ENCODE assay signal across 1 cellular context in genomic region chr16:84751947-84752346, GRCh38.
A peak's percentile ranks its signal among the peaks of the same experiment; 100 is the strongest.
TF ChIP-seq lines count a peak whose summit lies in the region.

No MANE protein-coding gene starts in this region.

TF ChIP-seq in GM12878, 131 proteins besides CTCF, POLR2A, EP300 and RAD21 (continued from another document and continues in another):
- TF ChIP-seq E2F8 (IDR thresholded peaks at IDR 0.05; ENCODE audit: low read depth, partially characterized antibody): no peak
- no peak for TF ChIP-seq SIX5 (IDR thresholded peaks at IDR 0.05; ENCODE audit: low read depth, low read length, severe bottlenecking)
- TF ChIP-seq PBX3 (IDR thresholded peaks at IDR 0.05; ENCODE audit: insufficient replicate concordance, low read depth, low read length): peak; percentile 35
- TF ChIP-seq STAT1 (conservative IDR thresholded peaks at IDR 0.05): no peak
- TF ChIP-seq IKZF2 (IDR thresholded peaks at IDR 0.05): peak in 1 of 2 experiments; percentile 31; a peak in 1 of 4 replicates
- 0 out of 2 replicates have a peak, but pooled peaks have one; percentile 25 for TF ChIP-seq TCF7 (IDR thresholded peaks at IDR 0.05; ENCODE audit: borderline replicate concordance)
- no peak for TF ChIP-seq ESRRA (IDR thresholded peaks at IDR 0.05; ENCODE audit: low read length)
- TF ChIP-seq FOXM1 (IDR thresholded peaks at IDR 0.05; ENCODE audit: low read depth, low read length): 0 out of 2 replicates have a peak, but pooled peaks have one; percentile 32
- no peak for TF ChIP-seq PML (IDR thresholded peaks at IDR 0.05; ENCODE audit: low read length)
- no peak for TF ChIP-seq ZNF384 (IDR thresholded peaks at IDR 0.05; ENCODE audit: borderline replicate concordance, low read depth, low read length)
- TF ChIP-seq SPI1 (IDR thresholded peaks at IDR 0.05; ENCODE audit: borderline replicate concordance, insufficient read depth, low read depth, low read length): no peak
- TF ChIP-seq CEBPZ (IDR thresholded peaks at IDR 0.05; ENCODE audit: low read depth, low read length): no peak
- TF ChIP-seq E4F1 (IDR thresholded peaks at IDR 0.05; ENCODE audit: borderline replicate concordance, partially characterized antibody): no peak
- no peak for TF ChIP-seq SP1 (IDR thresholded peaks at IDR 0.05; ENCODE audit: low read depth, low read length)
- TF ChIP-seq POLR2AphosphoS2 (IDR thresholded peaks at IDR 0.05; ENCODE audit: low read depth, low read length): no peak
- no peak for TF ChIP-seq KLF5 (IDR thresholded peaks at IDR 0.05; ENCODE audit: partially characterized antibody)
- TF ChIP-seq SREBF2 (IDR thresholded peaks at IDR 0.05; ENCODE audit: low read length): no peak
- TF ChIP-seq FOS (IDR thresholded peaks at IDR 0.05; ENCODE audit: borderline replicate concordance, extremely low read depth, insufficient read length): no peak
- no peak for TF ChIP-seq ZSCAN29 (IDR thresholded peaks at IDR 0.05)
- peak; percentile 64 for TF ChIP-seq NFIC (IDR thresholded peaks at IDR 0.05; ENCODE audit: low read depth, low read length)
- TF ChIP-seq TARDBP (IDR thresholded peaks at IDR 0.05; ENCODE audit: borderline replicate concordance): no peak
- no peak for TF ChIP-seq MLLT1 (IDR thresholded peaks at IDR 0.05)
- peak; percentile 51 for TF ChIP-seq PKNOX1 (IDR thresholded peaks at IDR 0.05)
- peak; percentile 16; the same call in 1 of the 2 replicates for TF ChIP-seq GABPA (IDR thresholded peaks at IDR 0.05; ENCODE audit: low read depth)
- TF ChIP-seq HDAC2 (IDR thresholded peaks at IDR 0.05): no peak
- TF ChIP-seq SUPT20H (IDR thresholded peaks at IDR 0.05; ENCODE audit: borderline replicate concordance, control insufficient read depth, low read depth, low read length): no peak
- peak; percentile 79; the same call in 1 of the 2 replicates for TF ChIP-seq IRF4 (IDR thresholded peaks at IDR 0.05; ENCODE audit: low read depth, low read length)
- TF ChIP-seq RFX5 (IDR thresholded peaks at IDR 0.05; ENCODE audit: low read depth, low read length): no peak
- TF ChIP-seq USF1 (IDR thresholded peaks at IDR 0.05; ENCODE audit: borderline replicate concordance, extremely low read length, insufficient read depth, low read depth, low read length): no peak
- no peak for TF ChIP-seq FOXK2 (IDR thresholded peaks at IDR 0.05)
- no peak for TF ChIP-seq MTA3 (IDR thresholded peaks at IDR 0.05; ENCODE audit: borderline replicate concordance, low read length)
- TF ChIP-seq HCFC1 (IDR thresholded peaks at IDR 0.05; ENCODE audit: low read length): no peak
- TF ChIP-seq HDAC6 (IDR thresholded peaks at IDR 0.05; ENCODE audit: unreplicated experiment): no peak
- TF ChIP-seq ZNF274 (IDR thresholded peaks at IDR 0.05; ENCODE audit: insufficient read depth, insufficient read length): no peak
- no peak for TF ChIP-seq ZNF207 (IDR thresholded peaks at IDR 0.05; ENCODE audit: borderline replicate concordance)
- peak; percentile 56; the same call in 1 of the 2 replicates for TF ChIP-seq ATF2 (IDR thresholded peaks at IDR 0.05; ENCODE audit: low read length)
- no peak for TF ChIP-seq E2F4 (IDR thresholded peaks at IDR 0.05; ENCODE audit: low read depth, low read length)
- no peak for TF ChIP-seq BRCA1 (IDR thresholded peaks at IDR 0.05; ENCODE audit: low read depth, low read length)
- no peak for TF ChIP-seq POU2F2 (IDR thresholded peaks at IDR 0.05; ENCODE audit: borderline replicate concordance, low read depth, low read length)
- TF ChIP-seq MXI1 (IDR thresholded peaks at IDR 0.05; ENCODE audit: low read depth, low read length): peak; percentile 30; the same call in 1 of the 2 replicates
- TF ChIP-seq SIN3A (IDR thresholded peaks at IDR 0.05; ENCODE audit: low read depth, low read length): no peak
- no peak for TF ChIP-seq CHD4 (IDR thresholded peaks at IDR 0.05)
- TF ChIP-seq TAF1 (IDR thresholded peaks at IDR 0.05; ENCODE audit: borderline replicate concordance, low read depth, low read length): no peak
- TF ChIP-seq BCL3 (IDR thresholded peaks at IDR 0.05; ENCODE audit: borderline replicate concordance, insufficient read depth, low read depth, low read length, poor library complexity, severe bottlenecking): no peak
- no peak for TF ChIP-seq BACH1 (IDR thresholded peaks at IDR 0.05; ENCODE audit: borderline replicate concordance)
- no peak for TF ChIP-seq ZNF217 (IDR thresholded peaks at IDR 0.05)
